In genomic region chr6:145963216-145964068, GRCh38 we compare ENCODE assay signal across 8 cellular contexts. TPM values are rescaled to one million over a fixed set of nuclear protein-coding genes. Genes with fewer than 3 reads are reported as not detected.
DNase-seq lines count a peak whose midpoint lies in the region; ATAC-seq, FAIRE-seq and TF ChIP-seq lines count a peak whose summit lies in the region.

No MANE protein-coding gene starts in this region.

- DNase-seq in Daoy (ENCODE audit: low read depth) (peak; percentile 67), KBM-7 (peak; percentile 61), T1000 (lab: John Stamatoyannopoulos, UW) (peak; percentile 41), breast epithelium (ENCODE audit: low spot score in 2 of 2) (peak; percentile 35 to 62), kidney (peak; percentile 86), NCI-H1694 treated with DMSO at 0.1 percent for 48 hours (lab: John Stamatoyannopoulos, UW) (no peak)
- DNase-seq in stimulated activated CD4-positive, alpha-beta T cell treated with anti-CD3 and anti-CD28 coated beads, Interleukin-12 subunit alpha, Interleukin-12 subunit beta, amount 100 ng/mL, for 4 hours: peak; percentile 37

- no peaks in the 10 kb centered on the region for H3K27me3 ChIP-seq in breast epithelium

- peak overlapping the region; percentile 80 to 83 for H3K9ac ChIP-seq in kidney (ENCODE audit: low read length in 2 of 2)

- peak overlapping the region; percentile 80 to 95 for H3K27ac ChIP-seq in breast epithelium
- H3K27ac ChIP-seq in kidney (ENCODE audit: low read depth in 2 of 2, low read length in 2 of 2): peak overlapping the region; percentile 79 to 89

- in situ Hi-C loops in KBM-7 (cut with MboI; ENCODE audit: low pct_unique_long_range_greater_than_20kb, low sequenced_read_pairs): no loop called here

- H3K4me3 ChIP-seq in breast epithelium: peak overlapping the region; percentile 75 to 98 (median 77)
- H3K4me3 ChIP-seq in kidney (ENCODE audit: low read length in 2 of 2): peak overlapping the region; percentile 84 to 91

- TF ChIP-seq POLR2A in breast epithelium (IDR thresholded peaks at IDR 0.05): no peak

- intact Hi-C loops in breast epithelium (cut with DNase I; ENCODE audit: low total_unique reads) (loop anchor here (5.0 kb wide), 1 partner anchor 161 kb away; no protein-coding TSS in a partner anchor), kidney (cut with DNase I) (no loop called here)

- TF ChIP-seq CTCF in breast epithelium (IDR thresholded peaks at IDR 0.05) (no peak), kidney (IDR thresholded peaks at IDR 0.05; ENCODE audit: borderline replicate concordance, extremely low read depth, insufficient read depth) (no peak)

- H3K36me3 ChIP-seq in breast epithelium (no peaks in the 10 kb centered on the region), kidney (ENCODE audit: control insufficient read depth in 1 of 2, insufficient read depth in 2 of 2, low read length in 2 of 2) (no peaks in the 10 kb centered on the region)

- H3K9me3 ChIP-seq in breast epithelium: no peaks in the 10 kb centered on the region
- H3K9me3 ChIP-seq in kidney (ENCODE audit: control insufficient read depth in 1 of 2, low read length in 2 of 2): no peaks in the 10 kb centered on the region

- peak; percentile 43 for ATAC-seq in GM21717 (IDR thresholded peaks at IDR 0.05; ENCODE audit: unreplicated experiment)

- H3K4me1 ChIP-seq in breast epithelium: peaks cover 0 to 4% of the 10 kb centered on the region in 2 donors
- peaks cover 5 to 18% of the 10 kb centered on the region in 2 donors for H3K4me1 ChIP-seq in kidney (ENCODE audit: control insufficient read depth in 1 of 2, insufficient read depth in 1 of 2, low read depth in 1 of 2, low read length in 2 of 2)

- no peak for FAIRE-seq in kidney (lab: Jason Lieb, UNC)

RNA-seq across cellular contexts. Expression of gene SHPRH, which starts 0.7 kb away (rescaled TPM):
- total RNA-seq in Daoy (2014; rRNA removed; shearing (Covaris generic)): 10.7 and 14.8 TPM in 2 replicates
- total RNA-seq in breast epithelium (10 to 100 TPM; 30.6 to 78.9 (median 62.3) TPM), kidney (20.8 TPM)
- 3.3 TPM for polyA plus RNA-seq in kidney (ENCODE audit: insufficient read depth, low read depth, low replicate concordance)
